ENCODE assay signal across 13 cellular contexts in the genomic region with DNA sequence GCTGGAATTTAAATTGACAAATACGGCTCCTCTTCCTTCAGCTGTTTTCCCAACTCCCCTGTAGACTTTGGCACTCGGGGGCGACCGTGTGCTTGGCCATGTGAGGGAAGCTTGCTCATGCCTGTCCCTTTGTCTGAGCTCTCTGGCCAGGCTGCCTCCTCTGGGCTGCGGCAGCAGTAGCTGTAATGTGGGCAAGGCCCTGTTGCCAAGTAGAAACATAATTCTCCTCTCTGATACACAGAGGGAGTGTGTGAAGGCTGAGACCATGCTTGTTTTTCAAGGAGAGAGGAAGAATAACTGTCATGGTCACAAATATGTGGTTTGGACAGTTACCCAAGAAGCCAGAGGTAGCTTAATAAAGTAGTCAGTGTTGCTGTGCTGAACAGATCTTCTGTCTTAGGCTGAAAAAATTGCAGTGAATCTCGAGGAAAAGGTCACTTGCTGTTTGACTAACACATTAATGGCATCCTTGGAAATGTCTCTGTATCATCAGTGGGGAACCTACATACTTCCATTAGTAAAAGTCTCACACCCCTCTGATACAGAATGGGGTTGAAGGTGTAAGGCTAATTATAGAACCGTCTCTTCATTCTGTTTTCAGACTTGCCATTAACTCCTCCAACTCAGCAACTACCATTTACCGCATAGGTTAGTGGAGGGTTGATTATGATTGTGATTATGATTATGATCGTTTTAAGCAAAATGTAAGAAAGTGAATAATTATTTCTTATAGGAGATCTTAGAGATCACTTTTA.
DNase-seq lines count a peak whose midpoint lies in the region; TF ChIP-seq lines count a peak whose summit lies in the region.
"Had no signal": no experiment of that assay in that cellular context is flagged by ENCODE, and none has a peak within 500 bp of the region (broad histone marks: within the 10 kb centered on the region; RNA-seq: fewer than 3 reads in every experiment).

No MANE protein-coding gene starts in this region.

- no peaks in the 10 kb centered on the region for H3K27me3 ChIP-seq in skeletal muscle satellite cell (ENCODE audit: control insufficient read depth, insufficient read depth, low read length)

- no peaks in the 10 kb centered on the region for H3K9me3 Mint-ChIP-seq in brain
- H3K9me3 Mint-ChIP-seq: activated naive CD4-positive, alpha-beta T cell treated with anti-CD3 and anti-CD28 coated beads, Interleukin-2, amount 10 ng/mL, durations not matched to agents 7 days and 5 days; naive B cell; stimulated activated naive B cell treated with anti-CD40 and anti-IgM and Interleukin-4, amounts not matched to agents 10 μg/mL and 1 μg/mL and 100 μg/mL, for 72 hours; T-helper 2 cell treated with Interferon-gamma antibody and Interleukin-4, amounts not matched to agents 5 μg/mL and 100 μg/mL, for 36 hours had no signal

- H3K4me1 Mint-ChIP-seq in brain, result peaks cover 24% of the 10 kb centered on the region
- H3K4me1 Mint-ChIP-seq: activated naive CD4-positive, alpha-beta T cell treated with anti-CD3 and anti-CD28 coated beads, Interleukin-2, amount 10 ng/mL, durations not matched to agents 7 days and 5 days; naive B cell; stimulated activated naive B cell treated with anti-CD40 and anti-IgM and Interleukin-4, amounts not matched to agents 10 μg/mL and 1 μg/mL and 100 μg/mL, for 72 hours had no signal

- TF ChIP-seq CTCF in brain (conservative IDR thresholded peaks at IDR 0.05), result no peak

- H3K36me3 Mint-ChIP-seq in brain, result peaks cover 31% of the 10 kb centered on the region
- H3K36me3 Mint-ChIP-seq: activated naive CD4-positive, alpha-beta T cell treated with anti-CD3 and anti-CD28 coated beads, Interleukin-2, amount 10 ng/mL, durations not matched to agents 7 days and 5 days; stimulated activated naive B cell treated with anti-CD40 and anti-IgM and Interleukin-4, amounts not matched to agents 10 μg/mL and 1 μg/mL and 100 μg/mL, for 72 hours had no signal

- peaks cover 10% of the 10 kb centered on the region for H3K4me1 ChIP-seq in skeletal muscle satellite cell (ENCODE audit: control insufficient read depth, insufficient read depth, low read length)

- H3K4me3 Mint-ChIP-seq in brain, result peak overlapping the region in 1 of 5 experiments; percentile 27
- H3K4me3 Mint-ChIP-seq: activated naive CD4-positive, alpha-beta T cell treated with anti-CD3 and anti-CD28 coated beads, Interleukin-2, amount 10 ng/mL, durations not matched to agents 7 days and 5 days; naive B cell; stimulated activated naive B cell treated with anti-CD40 and anti-IgM and Interleukin-4, amounts not matched to agents 10 μg/mL and 1 μg/mL and 100 μg/mL, for 72 hours; T-helper 2 cell treated with Interferon-gamma antibody and Interleukin-4, amounts not matched to agents 5 μg/mL and 100 μg/mL, for 36 hours had no signal

- no peaks in the 10 kb centered on the region for H3K9me3 ChIP-seq in skeletal muscle satellite cell (replicated peaks; ENCODE audit: low read length)

- peak overlapping the region; percentile 46 to 97 (median 76) for H3K27ac Mint-ChIP-seq in brain
- H3K27ac Mint-ChIP-seq: activated naive CD4-positive, alpha-beta T cell treated with anti-CD3 and anti-CD28 coated beads, Interleukin-2, amount 10 ng/mL, durations not matched to agents 7 days and 5 days; naive B cell; stimulated activated naive B cell treated with anti-CD40 and anti-IgM and Interleukin-4, amounts not matched to agents 10 μg/mL and 1 μg/mL and 100 μg/mL, for 72 hours; T-helper 2 cell treated with Interferon-gamma antibody and Interleukin-4, amounts not matched to agents 5 μg/mL and 100 μg/mL, for 36 hours had no signal

- H3K36me3 ChIP-seq in skeletal muscle satellite cell (ENCODE audit: insufficient read depth, low read length), result peaks cover 24% of the 10 kb centered on the region

- H3K9ac ChIP-seq in skeletal muscle satellite cell (ENCODE audit: low read depth, low read length), result peak overlapping the region; percentile 27

- H3K4me2 ChIP-seq in skeletal muscle satellite cell (ENCODE audit: low read length), result no peak overlapping the region

- H3K4me3 ChIP-seq in skeletal muscle satellite cell (ENCODE audit: low read length), result no peak overlapping the region

- H3K27me3 Mint-ChIP-seq in brain, result no peaks in the 10 kb centered on the region
- H3K27me3 Mint-ChIP-seq: activated naive CD4-positive, alpha-beta T cell treated with anti-CD3 and anti-CD28 coated beads, Interleukin-2, amount 10 ng/mL, durations not matched to agents 7 days and 5 days; stimulated activated naive B cell treated with anti-CD40 and anti-IgM and Interleukin-4, amounts not matched to agents 10 μg/mL and 1 μg/mL and 100 μg/mL, for 72 hours had no signal

- DNase-seq in M059J (ENCODE audit: low read depth) (peak; percentile 51), kidney glomerular epithelial cell (lab: John Stamatoyannopoulos, UW) (peak; percentile 45), NCI-H1105 (lab: John Stamatoyannopoulos, UW) (no peak)
- DNase-seq in stimulated activated CD4-positive, alpha-beta T cell treated with anti-CD3 and anti-CD28 coated beads, Interleukin-2, amount 100 ng/mL, for 24 hours, result no peak
- no peak for DNase-seq in stimulated activated CD4-positive, alpha-beta T cell treated with anti-CD3 and anti-CD28 coated beads, Interleukin-4, amount 100 ng/mL, for 24 hours
- DNase-seq: activated CD8-positive, alpha-beta memory T cell treated with anti-CD3 and anti-CD28 coated beads for 24 hours; activated naive CD4-positive, alpha-beta T cell treated with anti-CD3 and anti-CD28 coated beads, Interleukin-2, amount 10 ng/mL, durations not matched to agents 7 days and 5 days; naive B cell; NCI-H1694 treated with DMSO at 0.1 percent for 48 hours; stimulated activated naive B cell treated with anti-CD40 and anti-IgM and Interleukin-4, amounts not matched to agents 10 μg/mL and 1 μg/mL and 100 μg/mL, for 72 hours had no signal

Comparison
In these comparisons a context has a peak if more than half of its experiments do, and no peak if none do; other contexts are left out.
1. DNase-seq: peak in M059J (single experiment) and kidney glomerular epithelial cell (single experiment); none in stimulated activated CD4-positive, alpha-beta T cell treated with anti-CD3 and anti-CD28 coated beads, Interleukin-2, amount 100 ng/mL, for 24 hours (0 of 2), NCI-H1105 (single experiment) and stimulated activated CD4-positive, alpha-beta T cell treated with anti-CD3 and anti-CD28 coated beads, Interleukin-4, amount 100 ng/mL, for 24 hours (single experiment).